24 cellular contexts compared by ENCODE assay signal in the genomic region with DNA sequence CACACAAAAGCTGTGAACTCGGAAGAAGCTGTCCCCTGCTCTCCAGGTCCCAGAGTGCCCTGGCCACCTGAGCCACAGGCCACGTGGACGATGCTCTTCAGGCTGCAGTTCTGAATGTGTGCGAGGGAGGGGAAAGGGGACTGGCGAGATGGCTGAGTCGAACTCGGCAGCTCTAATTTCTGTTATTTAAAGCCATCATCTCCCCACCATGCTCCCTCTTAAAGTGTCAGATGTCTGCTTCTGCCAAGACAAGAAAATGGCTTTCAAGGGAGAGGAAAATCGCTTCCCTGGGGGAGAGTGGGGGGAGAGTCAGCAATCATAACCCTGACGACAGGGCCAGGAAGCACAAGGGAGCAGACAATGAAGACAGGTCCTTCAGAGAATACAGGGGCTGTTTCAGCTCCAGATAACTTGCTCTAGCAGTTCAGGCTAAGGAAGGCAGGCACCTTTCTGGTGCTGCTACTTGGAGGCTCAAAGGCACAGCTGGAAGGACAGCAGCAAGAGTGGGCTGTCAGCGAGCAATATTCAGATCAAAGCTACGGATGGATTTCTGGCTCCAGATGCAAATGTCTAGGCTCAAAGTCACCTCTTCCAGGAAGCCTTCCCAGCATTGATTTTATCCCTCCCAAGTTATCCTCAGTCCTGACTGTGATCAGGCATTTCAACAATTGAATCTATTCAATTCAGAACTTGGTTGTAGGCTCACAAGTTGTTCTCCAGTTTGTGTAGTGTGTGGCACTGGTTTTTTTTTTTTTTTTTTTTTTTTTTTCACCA. TPM values are rescaled to one million over a fixed set of nuclear protein-coding genes. Genes with fewer than 3 reads are reported as not detected.
A peak's percentile ranks its signal among the peaks of the same experiment; 100 is the strongest.
DNase-seq lines count a peak whose midpoint lies in the region; ATAC-seq, FAIRE-seq and TF ChIP-seq lines count a peak whose summit lies in the region.
"Had no signal": no experiment of that assay in that cellular context is flagged by ENCODE, and none has a peak within 500 bp of the region (broad histone marks: within the 10 kb centered on the region; RNA-seq: fewer than 3 reads in every experiment).

No MANE protein-coding gene starts in this region.

- no peaks in the 10 kb centered on the region for H3K27me3 Mint-ChIP-seq in nephron progenitor cell (ENCODE audit: low read depth, poor library complexity)

- H3K9ac ChIP-seq in SK-N-MC (ENCODE audit: insufficient read length) = no peak overlapping the region

- no peak for TF ChIP-seq POLR2A in GM12892 (IDR thresholded peaks at IDR 0.05; ENCODE audit: low read depth, low read length)

- H3K4me3 ChIP-seq in SK-N-MC = no peak overlapping the region
- H3K4me3 ChIP-seq: left ventricle myocardium inferior, prostate gland had no signal

- H3K36me3 ChIP-seq in SK-N-MC (ENCODE audit: insufficient read depth, low read length) = no peaks in the 10 kb centered on the region
- H3K36me3 ChIP-seq: left ventricle myocardium inferior, prostate gland had no signal

- peak overlapping the region; percentile 73 for H3K27ac Mint-ChIP-seq in nephron progenitor cell
- H3K27ac Mint-ChIP-seq: activated naive CD4-positive, alpha-beta T cell treated with anti-CD3 and anti-CD28 coated beads for 36 hours; activated T-cell treated with anti-CD3 and anti-CD28 coated beads, Interleukin-2, amount 50 U/mL, for 24 hours; CD4-positive, alpha-beta T cell; dendritic cell treated with granulocyte-macrophage colony-stimulating factor and Interleukin-4, amounts not matched to agents 40 ng/mL and 50 ng/mL, for 4 days; stimulated activated effector memory CD8-positive, alpha-beta T cell treated with anti-CD3 and anti-CD28 coated beads, Interleukin-12 subunit alpha, Interleukin-12 subunit beta, amount 100 ng/mL, for 72 hours had no signal

- no peaks in the 10 kb centered on the region for H3K36me3 Mint-ChIP-seq in nephron progenitor cell (ENCODE audit: low read depth)
- H3K36me3 Mint-ChIP-seq: stimulated activated effector memory CD8-positive, alpha-beta T cell treated with anti-CD3 and anti-CD28 coated beads, Interleukin-12 subunit alpha, Interleukin-12 subunit beta, amount 100 ng/mL, for 72 hours had no signal

- H3K9me3 ChIP-seq in SK-N-MC (ENCODE audit: low read depth, low read length) = no peaks in the 10 kb centered on the region
- H3K9me3 ChIP-seq: left ventricle myocardium inferior, prostate gland had no signal

- peak overlapping the region; percentile 23; the same call in 1 of the 2 replicates for H3K27ac ChIP-seq in SK-N-MC
- H3K27ac ChIP-seq: left ventricle myocardium inferior, prostate gland had no signal

- intact Hi-C loops in left colon (cut with DNase I, micrococcal nuclease) = no loop called here

- peak; percentile 54 for FAIRE-seq in GM12892 (lab: Jason Lieb, UNC)
- FAIRE-seq: GM18507, H54, urothelium cell line had no signal

- ATAC-seq in left colon = no peak
- ATAC-seq: stimulated activated effector memory CD8-positive, alpha-beta T cell treated with anti-CD3 and anti-CD28 coated beads, Interleukin-12 subunit alpha, Interleukin-12 subunit beta, amount 100 ng/mL, for 72 hours had no signal

- H3K4me3 Mint-ChIP-seq in nephron progenitor cell = peak overlapping the region; percentile 58
- H3K4me3 Mint-ChIP-seq: activated naive CD4-positive, alpha-beta T cell treated with anti-CD3 and anti-CD28 coated beads for 36 hours; activated T-cell treated with anti-CD3 and anti-CD28 coated beads, Interleukin-2, amount 50 U/mL, for 24 hours; CD4-positive, alpha-beta T cell; dendritic cell treated with granulocyte-macrophage colony-stimulating factor and Interleukin-4, amounts not matched to agents 40 ng/mL and 50 ng/mL, for 4 days; stimulated activated effector memory CD8-positive, alpha-beta T cell treated with anti-CD3 and anti-CD28 coated beads, Interleukin-12 subunit alpha, Interleukin-12 subunit beta, amount 100 ng/mL, for 72 hours had no signal

- peaks cover 87% of the 10 kb centered on the region for H3K4me1 Mint-ChIP-seq in nephron progenitor cell
- H3K4me1 Mint-ChIP-seq: stimulated activated effector memory CD8-positive, alpha-beta T cell treated with anti-CD3 and anti-CD28 coated beads, Interleukin-12 subunit alpha, Interleukin-12 subunit beta, amount 100 ng/mL, for 72 hours had no signal

- no peak for TF ChIP-seq CTCF in nephron progenitor cell (IDR thresholded peaks at IDR 0.05)

- no peak for DNase-seq in GM12892 (ENCODE audit: insufficient read length)
- DNase-seq in NCI-H1436 (lab: John Stamatoyannopoulos, UW) = peak; percentile 82
- DNase-seq in SK-N-MC (ENCODE audit: low read depth, low spot score) = no peak
- no peak for DNase-seq in nephron progenitor cell
- DNase-seq in left colon = no peak
- DNase-seq in CD1c-positive myeloid dendritic cell (ENCODE audit: extremely low spot score) = no peak
- no peak for DNase-seq in anterior cingulate cortex (lab: John Stamatoyannopoulos, UW)
- DNase-seq: activated naive CD4-positive, alpha-beta T cell treated with anti-CD3 and anti-CD28 coated beads for 36 hours; activated T-cell treated with anti-CD3 and anti-CD28 coated beads, Interleukin-2, amount 50 U/mL, for 24 hours; amniotic stem cell; CD4-positive, alpha-beta T cell; head of caudate nucleus; left ventricle myocardium inferior; NCI-H1694; stimulated activated CD4-positive, alpha-beta T cell treated with anti-CD3 and anti-CD28 coated beads, Interleukin-1b, Interleukin-23, amount 100 ng/mL, for 48 hours; T1000 had no signal

- H3K9me3 Mint-ChIP-seq in nephron progenitor cell = no peaks in the 10 kb centered on the region
- H3K9me3 Mint-ChIP-seq: activated naive CD4-positive, alpha-beta T cell treated with anti-CD3 and anti-CD28 coated beads for 36 hours; activated T-cell treated with anti-CD3 and anti-CD28 coated beads, Interleukin-2, amount 50 U/mL, for 24 hours; CD4-positive, alpha-beta T cell; dendritic cell treated with granulocyte-macrophage colony-stimulating factor and Interleukin-4, amounts not matched to agents 40 ng/mL and 50 ng/mL, for 4 days; stimulated activated effector memory CD8-positive, alpha-beta T cell treated with anti-CD3 and anti-CD28 coated beads, Interleukin-12 subunit alpha, Interleukin-12 subunit beta, amount 100 ng/mL, for 72 hours had no signal

RNA-seq across cellular contexts. Expression of gene CCDC33, which starts 15.5 kb away (rescaled TPM):
- 0.72 TPM for polyA plus RNA-seq in GM12892 (2012; ENCODE audit: missing spikeins)
- total RNA-seq in left colon = under 1 TPM in 1 of 2 donors, not detected in 1; 0.46 TPM
- total RNA-seq: activated naive CD4-positive, alpha-beta T cell treated with anti-CD3 and anti-CD28 coated beads for 36 hours; cardiac septum; CD4-positive, alpha-beta T cell; NCI-H460 had no signal

RNA-seq across cellular contexts. Expression of gene STRA6, which starts 18.1 kb away (rescaled TPM):
- polyA plus RNA-seq in GM12892 (2012; ENCODE audit: missing spikeins) = 13.1 TPM
- not detected for total RNA-seq in left colon
- total RNA-seq: activated naive CD4-positive, alpha-beta T cell treated with anti-CD3 and anti-CD28 coated beads for 36 hours; CD4-positive, alpha-beta T cell; left ventricle myocardium inferior had no signal

RNA-seq across cellular contexts. Expression of gene ISLR, which starts 47.2 kb away (rescaled TPM):
- 0.57 TPM for polyA plus RNA-seq in GM12892 (2012; ENCODE audit: missing spikeins)
- total RNA-seq in left colon = 10 to 100 TPM in 1 of 2 donors, 1 to 10 TPM in 1; 4.8 to 10.2 TPM
- total RNA-seq: activated naive CD4-positive, alpha-beta T cell treated with anti-CD3 and anti-CD28 coated beads for 36 hours; CD4-positive, alpha-beta T cell; NCI-H460 had no signal
